In the genomic region with DNA sequence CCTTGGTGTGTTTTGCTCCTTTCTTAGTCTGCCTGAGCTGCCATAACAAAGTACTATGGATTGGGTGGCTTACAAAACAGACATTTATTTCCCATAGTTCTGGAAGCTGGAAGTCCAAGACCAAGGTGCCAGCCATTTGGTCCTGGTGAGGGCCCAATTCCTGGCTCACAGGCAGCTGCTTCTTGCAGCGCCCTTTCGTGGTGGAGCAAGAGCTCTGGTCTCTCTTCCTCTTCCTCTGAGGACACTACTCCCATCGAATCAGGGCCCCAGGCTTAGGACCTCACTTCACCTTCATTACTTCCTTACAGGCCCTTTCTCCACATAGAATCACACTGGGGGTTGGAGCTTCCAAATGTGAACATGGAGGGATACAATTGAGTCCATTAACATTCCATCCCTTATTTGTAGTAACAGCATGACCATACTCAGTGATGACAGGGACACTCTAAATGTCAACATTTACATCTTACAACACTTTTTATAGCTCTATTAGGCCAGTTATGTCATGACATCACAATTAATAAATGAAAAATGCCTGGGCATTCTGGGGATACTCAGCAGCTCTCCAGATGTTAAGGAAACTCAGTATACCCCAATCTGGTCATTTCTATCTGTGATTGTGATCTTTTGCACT, we compare ENCODE assay signal across 23 cellular contexts. TPM values are rescaled to one million over a fixed set of nuclear protein-coding genes. Genes with fewer than 3 reads are reported as not detected.
DNase-seq lines count a peak whose midpoint lies in the region; ATAC-seq and TF ChIP-seq lines count a peak whose summit lies in the region.
"Had no signal": no experiment of that assay in that cellular context is flagged by ENCODE, and none has a peak within 500 bp of the region (broad histone marks: within the 10 kb centered on the region; RNA-seq: fewer than 3 reads in every experiment).

No MANE protein-coding gene starts in this region.

- no peaks in the 10 kb centered on the region for H3K36me3 Mint-ChIP-seq in chondrocyte (ENCODE audit: low read depth)
- H3K36me3 Mint-ChIP-seq in activated naive CD4-positive, alpha-beta T cell treated with anti-CD3 and anti-CD28 coated beads, Interleukin-2, amount 50 U/mL, for 72 hours, result no peaks in the 10 kb centered on the region
- H3K36me3 Mint-ChIP-seq: activated naive CD8-positive, alpha-beta T cell had no signal

- no peaks in the 10 kb centered on the region for H3K9me3 Mint-ChIP-seq in chondrocyte (ENCODE audit: low read depth)
- H3K9me3 Mint-ChIP-seq in activated naive CD4-positive, alpha-beta T cell treated with anti-CD3 and anti-CD28 coated beads, Interleukin-2, amount 50 U/mL, for 72 hours, result no peaks in the 10 kb centered on the region
- H3K9me3 Mint-ChIP-seq: activated T-helper 2 cell treated with anti-CD3 and anti-CD28 coated beads, Interferon-gamma antibody, Interleukin-2, Interleukin-4, amounts not matched to agents 10 μg/mL and 5 μg/mL and 100 μg/mL, durations not matched to agents 14 hours and 24 hours and 36 hours had no signal

- H3K4me1 ChIP-seq in left ventricle myocardium inferior, result peaks cover 32% of the 10 kb centered on the region
- H3K4me1 ChIP-seq in vagina, result peaks cover 35% of the 10 kb centered on the region
- H3K4me1 ChIP-seq: A549, Caco-2 had no signal

- H3K36me3 ChIP-seq in left ventricle myocardium inferior, result no peaks in the 10 kb centered on the region
- H3K36me3 ChIP-seq in vagina, result no peaks in the 10 kb centered on the region
- H3K36me3 ChIP-seq: BE2C, transverse colon had no signal

- intact Hi-C loops in Right ventricle myocardium inferior (cut with DNase I) (no loop called here), left ventricle myocardium inferior (cut with micrococcal nuclease) (no loop called here), vagina (cut with DNase I) (no loop called here)

- no peak overlapping the region for H3K4me3 Mint-ChIP-seq in chondrocyte (ENCODE audit: unreplicated experiment)
- H3K4me3 Mint-ChIP-seq: activated naive CD8-positive, alpha-beta T cell had no signal

- TF ChIP-seq CTCF in left ventricle myocardium inferior (IDR thresholded peaks at IDR 0.05; ENCODE audit: borderline replicate concordance) (no peak), HL-60 (IDR thresholded peaks at IDR 0.05; ENCODE audit: insufficient read depth, low read length) (no peak), chondrocyte (IDR thresholded peaks at IDR 0.05) (no peak), vagina (IDR thresholded peaks at IDR 0.05) (no peak)

- peak; percentile 18 for ATAC-seq in Right ventricle myocardium inferior
- no peak for ATAC-seq in activated naive CD4-positive, alpha-beta T cell treated with anti-CD3 and anti-CD28 coated beads, Interleukin-2, amount 50 U/mL, for 72 hours
- no peak for ATAC-seq in GM21717 (IDR thresholded peaks at IDR 0.05; ENCODE audit: unreplicated experiment)
- ATAC-seq in GM19455 (IDR thresholded peaks at IDR 0.05; ENCODE audit: unreplicated experiment), result no peak
- ATAC-seq: A549, GM12878 had no signal

- no peaks in the 10 kb centered on the region for H3K27me3 Mint-ChIP-seq in chondrocyte (ENCODE audit: low read depth)
- H3K27me3 Mint-ChIP-seq: activated naive CD8-positive, alpha-beta T cell had no signal

- H3K27ac Mint-ChIP-seq in chondrocyte (ENCODE audit: unreplicated experiment), result peak overlapping the region; percentile 89
- H3K27ac Mint-ChIP-seq in activated naive CD4-positive, alpha-beta T cell treated with anti-CD3 and anti-CD28 coated beads, Interleukin-2, amount 50 U/mL, for 72 hours, result no peak overlapping the region
- H3K27ac Mint-ChIP-seq: activated naive CD8-positive, alpha-beta T cell; activated T-helper 2 cell treated with anti-CD3 and anti-CD28 coated beads, Interferon-gamma antibody, Interleukin-2, Interleukin-4, amounts not matched to agents 10 μg/mL and 5 μg/mL and 100 μg/mL, durations not matched to agents 14 hours and 24 hours and 36 hours had no signal

- DNase-seq in Right ventricle myocardium inferior (ENCODE audit: missing footprints), result no peak
- no peak for DNase-seq in left ventricle myocardium inferior
- peak; percentile 30 to 43 for DNase-seq in HL-60 (ENCODE audit: low read depth in 1 of 2, low spot score in 1 of 2)
- no peak for DNase-seq in chondrocyte (ENCODE audit: low spot score)
- no peak for DNase-seq in vagina (ENCODE audit: extremely low spot score in 2 of 2)
- no peak for DNase-seq in activated naive CD4-positive, alpha-beta T cell treated with anti-CD3 and anti-CD28 coated beads, Interleukin-2, amount 50 U/mL, for 72 hours (ENCODE audit: low spot score in 2 of 2)
- DNase-seq: activated CD4-positive, alpha-beta T cell treated with anti-CD3 and anti-CD28 coated beads, Interleukin-2, amount 50 U/mL, for 1 hour; aorta; BE2C; Caco-2; dermis blood vessel endothelial cell; DMS79 treated with DMSO at 0.1 percent for 48 hours; glutamatergic neuron; H7; NCI-H1417 treated with DMSO at 0.1 percent for 48 hours; NCI-H510A treated with DMSO at 0.1 percent for 48 hours; transverse colon had no signal

- H3K27me3 ChIP-seq in left ventricle myocardium inferior (ENCODE audit: low read depth) (no peaks in the 10 kb centered on the region), HL-60 (ENCODE audit: insufficient read depth, poor library complexity, severe bottlenecking) (no peaks in the 10 kb centered on the region), vagina (no peaks in the 10 kb centered on the region)
- H3K27me3 ChIP-seq: BE2C, transverse colon had no signal

- H3K4me3 ChIP-seq in left ventricle myocardium inferior (no peak overlapping the region), HL-60 (replicated peaks; ENCODE audit: insufficient read depth, low read length) (no peak overlapping the region), vagina (no peak overlapping the region)
- H3K4me3 ChIP-seq: A549, GM12878, transverse colon had no signal

- peaks cover 71% of the 10 kb centered on the region for H3K4me1 Mint-ChIP-seq in chondrocyte (ENCODE audit: low read depth)

- TF ChIP-seq POLR2A in vagina (IDR thresholded peaks at IDR 0.05), result no peak

- H3K9me3 ChIP-seq in left ventricle myocardium inferior (replicated peaks), result no peaks in the 10 kb centered on the region
- H3K9me3 ChIP-seq in vagina, result no peaks in the 10 kb centered on the region
- H3K9me3 ChIP-seq: A549, BE2C, Caco-2, transverse colon had no signal

- no peak overlapping the region for H3K27ac ChIP-seq in left ventricle myocardium inferior (replicated peaks)
- no peak overlapping the region for H3K27ac ChIP-seq in HL-60 (replicated peaks)
- H3K27ac ChIP-seq in vagina, result peak overlapping the region; percentile 33
- H3K27ac ChIP-seq: A549, transverse colon had no signal

RNA-seq across cellular contexts. Expression of gene RAMACL, which starts 2.3 kb away (rescaled TPM):
- total RNA-seq in Right ventricle myocardium inferior (0.43 TPM), left ventricle myocardium inferior (0.77 TPM), chondrocyte (1.7 to 4.8 TPM (median 2.4 TPM) in 3 replicates), vagina (2.2 TPM)
- total RNA-seq in activated naive CD4-positive, alpha-beta T cell treated with anti-CD3 and anti-CD28 coated beads, Interleukin-2, amount 50 U/mL, for 72 hours, result 1 to 10 TPM in 1 of 2 donors, under 1 TPM in 1; 0.52 to 1.2 TPM
- total RNA-seq: activated T-helper 2 cell treated with anti-CD3 and anti-CD28 coated beads, Interferon-gamma antibody, Interleukin-2, Interleukin-4, amounts not matched to agents 10 μg/mL and 5 μg/mL and 100 μg/mL, durations not matched to agents 14 hours and 24 hours and 36 hours; H7 had no signal

RNA-seq across cellular contexts. Expression of gene RPS6KA2, which starts 42.9 kb away (rescaled TPM):
- total RNA-seq in Right ventricle myocardium inferior (55.5 TPM), left ventricle myocardium inferior (77.2 TPM), chondrocyte (124 to 147 TPM (median 127 TPM) in 3 replicates), vagina (65.1 TPM)
- 1 to 10 TPM; 2.9 to 4.0 TPM for total RNA-seq in activated naive CD4-positive, alpha-beta T cell treated with anti-CD3 and anti-CD28 coated beads, Interleukin-2, amount 50 U/mL, for 72 hours

Comparison
In these comparisons a context has a peak if more than half of its experiments do, and no peak if none do; other contexts are left out.
1. DNase-seq: peak in HL-60 (2 of 2); none in Right ventricle myocardium inferior (single experiment), left ventricle myocardium inferior (single experiment), chondrocyte (single experiment), vagina (0 of 2) and activated naive CD4-positive, alpha-beta T cell treated with anti-CD3 and anti-CD28 coated beads, Interleukin-2, amount 50 U/mL, for 72 hours (0 of 2).
2. RNA of gene RPS6KA2, which starts 42.9 kb away (total RNA-seq): 124 to 147 TPM in chondrocyte, 77.2 TPM in left ventricle myocardium inferior (single experiment), 65.1 TPM in vagina (single experiment) and 55.5 TPM in Right ventricle myocardium inferior (single experiment); 2.9 to 4.0 TPM in activated naive CD4-positive, alpha-beta T cell treated with anti-CD3 and anti-CD28 coated beads, Interleukin-2, amount 50 U/mL, for 72 hours; every median in the first group is over 10 times any median in the second.